8 cellular contexts compared by ENCODE assay signal in genomic region chr2:135052997-135053474, GRCh38. TPM values are rescaled to one million over a fixed set of nuclear protein-coding genes. Genes with fewer than 3 reads are reported as not detected.
A peak's percentile ranks its signal among the peaks of the same experiment; 100 is the strongest.
DNase-seq lines count a peak whose midpoint lies in the region; ATAC-seq and TF ChIP-seq lines count a peak whose summit lies in the region.

No MANE protein-coding gene starts in this region.

- H3K9me3 Mint-ChIP-seq in activated CD4-positive, alpha-beta memory T cell treated with anti-CD3 and anti-CD28 coated beads, Interleukin-2, amount 10 ng/mL, durations not matched to agents 7 days and 5 days: no peaks in the 10 kb centered on the region

- H3K27me3 Mint-ChIP-seq in activated CD4-positive, alpha-beta memory T cell treated with anti-CD3 and anti-CD28 coated beads, Interleukin-2, amount 10 ng/mL, durations not matched to agents 7 days and 5 days: peaks cover 3% of the 10 kb centered on the region

- CTCF ChIA-PET in activated CD4-positive, alpha-beta memory T cell treated with anti-CD3 and anti-CD28 coated beads, Interleukin-2, amount 10 ng/mL, durations not matched to agents 7 days and 5 days (lab: Charles Lee): interaction anchor here (1.0 to 1.1 kb wide), 2 partner anchors 9 to 10 kb away, joined by 3 read pairs; no protein-coding TSS in a partner anchor

- DNase-seq in activated CD4-positive, CD25-positive, alpha-beta regulatory T cell (lab: John Stamatoyannopoulos, UW): no peak
- peak; percentile 39 for DNase-seq in activated CD4-positive, alpha-beta memory T cell treated with anti-CD3 and anti-CD28 coated beads, Interleukin-2, amount 10 ng/mL, durations not matched to agents 7 days and 5 days
- DNase-seq in fibroblast of pulmonary artery (ENCODE audit: low read depth) (peak; percentile 10), psoas muscle (no peak), HPDE6-E6E7 (ENCODE audit: extremely low spot score) (no peak), SKM-1 (lab: John Stamatoyannopoulos, UW; ENCODE audit: unreplicated experiment) (no peak)

- H3K4me3 Mint-ChIP-seq in activated CD4-positive, alpha-beta memory T cell treated with anti-CD3 and anti-CD28 coated beads, Interleukin-2, amount 10 ng/mL, durations not matched to agents 7 days and 5 days: peak overlapping the region; percentile 81

- H3K27ac Mint-ChIP-seq in activated CD4-positive, alpha-beta memory T cell treated with anti-CD3 and anti-CD28 coated beads, Interleukin-2, amount 10 ng/mL, durations not matched to agents 7 days and 5 days: peak overlapping the region; percentile 99

- peak overlapping the region; percentile 95 for H3K27ac ChIP-seq in psoas muscle

- intact Hi-C loops in psoas muscle (cut with DNase I): loop anchor here in 1 of 2 donors (1.0 to 5.0 kb wide), 2 partner anchors 46 to 135 kb away; partner anchors contain the start of gene CCNT2

- H3K4me1 Mint-ChIP-seq in activated CD4-positive, alpha-beta memory T cell treated with anti-CD3 and anti-CD28 coated beads, Interleukin-2, amount 10 ng/mL, durations not matched to agents 7 days and 5 days: peaks cover 42% of the 10 kb centered on the region

- H3K4me3 ChIP-seq in fibroblast of pulmonary artery (replicated peaks; ENCODE audit: low read depth, low read length) (peak overlapping the region; percentile 99), psoas muscle (peak overlapping the region; percentile 85)

- no peak for TF ChIP-seq CTCF in fibroblast of pulmonary artery (IDR thresholded peaks at IDR 0.05; ENCODE audit: low read length, missing control alignments)
- no peak for TF ChIP-seq CTCF in psoas muscle (IDR thresholded peaks at IDR 0.05)

- peaks cover 22% of the 10 kb centered on the region for H3K36me3 Mint-ChIP-seq in activated CD4-positive, alpha-beta memory T cell treated with anti-CD3 and anti-CD28 coated beads, Interleukin-2, amount 10 ng/mL, durations not matched to agents 7 days and 5 days (ENCODE audit: low read depth)

- H3K36me3 ChIP-seq in psoas muscle (ENCODE audit: insufficient read depth in 1 of 2, low read depth in 1 of 2): peaks cover 0 to 4% of the 10 kb centered on the region in 2 donors

- no peaks in the 10 kb centered on the region for H3K9me3 ChIP-seq in psoas muscle

- POLR2A ChIA-PET in activated CD4-positive, alpha-beta memory T cell treated with anti-CD3 and anti-CD28 coated beads, Interleukin-2, amount 10 ng/mL, durations not matched to agents 7 days and 5 days (lab: Charles Lee): interaction anchor here (0.6 to 3.2 kb wide), 7 partner anchors 9 to 693 kb away, joined by 3 to 30 read pairs (median 3); partner anchors contain the start of genes CCNT2, R3HDM1 and ZRANB3

- WGBS in psoas muscle, 3 donors: 4 to 10% (median 5%) methylated on average over 15 of the region's 15 CpGs

- no peaks in the 10 kb centered on the region for H3K27me3 ChIP-seq in psoas muscle (ENCODE audit: insufficient read depth in 3 of 3, low read length in 2 of 3)

- peak; percentile 45 to 61 for ATAC-seq in activated CD4-positive, CD25-positive, alpha-beta regulatory T cell treated with anti-CD3 and anti-CD28 coated beads, Interleukin-2, amount 50 U/mL, for 24 hours
- ATAC-seq in HG03280 (IDR thresholded peaks at IDR 0.05; ENCODE audit: unreplicated experiment) (peak; percentile 41), psoas muscle (peak in 3 of 4 donors; percentile 40 to 51 (median 43))

- peaks cover 40% of the 10 kb centered on the region for H3K4me1 ChIP-seq in psoas muscle

RNA-seq across cellular contexts. Expression of gene RAB3GAP1, which starts 0.9 kb away (rescaled TPM):
- 10 to 100 TPM; 22.9 to 23.0 TPM for total RNA-seq in activated CD4-positive, alpha-beta memory T cell treated with anti-CD3 and anti-CD28 coated beads, Interleukin-2, amount 10 ng/mL, durations not matched to agents 7 days and 5 days
- 10 to 100 TPM; 37.7 to 52.7 (median 42.9) TPM for total RNA-seq in psoas muscle
- 10 to 100 TPM; 24.5 to 45.4 (median 28.2) TPM for polyA plus RNA-seq in psoas muscle

RNA-seq across cellular contexts. Expression of gene MAP3K19, which starts 5.8 kb away (rescaled TPM):
- not detected for total RNA-seq in activated CD4-positive, alpha-beta memory T cell treated with anti-CD3 and anti-CD28 coated beads, Interleukin-2, amount 10 ng/mL, durations not matched to agents 7 days and 5 days
- not detected for total RNA-seq in psoas muscle
- polyA plus RNA-seq in psoas muscle: not detected

Comparison
In these comparisons a context has a peak if more than half of its experiments do, and no peak if none do; other contexts are left out.
1. DNase-seq: peak in activated CD4-positive, alpha-beta memory T cell treated with anti-CD3 and anti-CD28 coated beads, Interleukin-2, amount 10 ng/mL, durations not matched to agents 7 days and 5 days (single experiment) and fibroblast of pulmonary artery (single experiment); none in activated CD4-positive, CD25-positive, alpha-beta regulatory T cell (0 of 4), psoas muscle (0 of 2), HPDE6-E6E7 (single experiment) and SKM-1 (single experiment).
2. Peak in every context shown above with its lines, with median percentiles within 50 percentile points of each other: ATAC-seq.